ENCODE assay signal across 1 cellular context in genomic region chr1:48931571-48932251, GRCh38.
A peak's percentile ranks its signal among the peaks of the same experiment; 100 is the strongest.
TF ChIP-seq lines count a peak whose summit lies in the region.

No MANE protein-coding gene starts in this region.

TF ChIP-seq in HEK293, 187 proteins besides CTCF, POLR2A, EP300 and RAD21 (continued from another document):
- TF ChIP-seq ELK4 (IDR thresholded peaks at IDR 0.05; ENCODE audit: borderline replicate concordance, low read depth, low read length): no peak
- TF ChIP-seq ZNF174 (tag by site-specific recombination; IDR thresholded peaks at IDR 0.05): no peak
- TF ChIP-seq ZBTB6 (tag by site-specific recombination; IDR thresholded peaks at IDR 0.05): no peak
- TF ChIP-seq ZNF549 (tag by site-specific recombination; IDR thresholded peaks at IDR 0.05): no peak
- 0 out of 2 replicates have a peak, but pooled peaks have one; percentile 24 for TF ChIP-seq ZBTB17 (tag by site-specific recombination; IDR thresholded peaks at IDR 0.05)
- no peak for TF ChIP-seq ZNF404 (tag by site-specific recombination; IDR thresholded peaks at IDR 0.05)
- no peak for TF ChIP-seq ZNF10 (tag by site-specific recombination; IDR thresholded peaks at IDR 0.05)
- TF ChIP-seq PRDM2 (tag by site-specific recombination; IDR thresholded peaks at IDR 0.05; ENCODE audit: borderline replicate concordance): no peak
- TF ChIP-seq BCL6B (tag by site-specific recombination; IDR thresholded peaks at IDR 0.05): no peak
- no peak for TF ChIP-seq ZNF202 (tag by site-specific recombination; IDR thresholded peaks at IDR 0.05; ENCODE audit: borderline replicate concordance)
- TF ChIP-seq ZNF362 (tag by site-specific recombination; IDR thresholded peaks at IDR 0.05): peak; percentile 79
- no peak for TF ChIP-seq ZBTB44 (tag by site-specific recombination; IDR thresholded peaks at IDR 0.05)
- TF ChIP-seq ZNF776 (tag by site-specific recombination; IDR thresholded peaks at IDR 0.05; ENCODE audit: borderline replicate concordance): no peak
- TF ChIP-seq ZFP41 (tag by site-specific recombination; IDR thresholded peaks at IDR 0.05; ENCODE audit: borderline replicate concordance): no peak
- no peak for TF ChIP-seq ZNF514 (tag by site-specific recombination; IDR thresholded peaks at IDR 0.05)
- no peak for TF ChIP-seq ZNF664 (tag by site-specific recombination; IDR thresholded peaks at IDR 0.05)
- no peak for TF ChIP-seq ZNF2 (tag by site-specific recombination; IDR thresholded peaks at IDR 0.05)
- no peak for TF ChIP-seq ZEB2 (tag by site-specific recombination; IDR thresholded peaks at IDR 0.05)
- TF ChIP-seq ZBTB21 (tag by site-specific recombination; IDR thresholded peaks at IDR 0.05): 0 out of 2 replicates have a peak, but pooled peaks have one; percentile 17
- TF ChIP-seq SP7 (tag by site-specific recombination; IDR thresholded peaks at IDR 0.05): peak; percentile 47; the same call in 1 of the 2 replicates
- no peak for TF ChIP-seq ZNF426 (tag by site-specific recombination; IDR thresholded peaks at IDR 0.05)
- no peak for TF ChIP-seq ZNF654 (tag by site-specific recombination; IDR thresholded peaks at IDR 0.05; ENCODE audit: low read depth)
- no peak for TF ChIP-seq ZSCAN18 (tag by site-specific recombination; IDR thresholded peaks at IDR 0.05)
- TF ChIP-seq SP2 (tag by site-specific recombination; IDR thresholded peaks at IDR 0.05): no peak
- TF ChIP-seq KLF10 (tag by site-specific recombination; IDR thresholded peaks at IDR 0.05): no peak
- no peak for TF ChIP-seq ZNF311 (tag by site-specific recombination; IDR thresholded peaks at IDR 0.05; ENCODE audit: borderline replicate concordance)
- TF ChIP-seq ZNF529 (tag by site-specific recombination; IDR thresholded peaks at IDR 0.05; ENCODE audit: insufficient replicate concordance): no peak
- TF ChIP-seq ZNF302 (tag by site-specific recombination; IDR thresholded peaks at IDR 0.05; ENCODE audit: low read depth): no peak
